Comparison of ENCODE assay signal across 18 cellular contexts in genomic region chr10:117425908-117426566, GRCh38.
DNase-seq lines count a peak whose midpoint lies in the region; ATAC-seq and TF ChIP-seq lines count a peak whose summit lies in the region.
"Had no signal": no experiment of that assay in that cellular context is flagged by ENCODE, and none has a peak within 500 bp of the region (broad histone marks: within the 10 kb centered on the region; RNA-seq: fewer than 3 reads in every experiment).

No MANE protein-coding gene starts in this region.

- ATAC-seq in GM18873 (IDR thresholded peaks at IDR 0.05; ENCODE audit: low FRiP score, unreplicated experiment) (peak; percentile 79), GM21529 (IDR thresholded peaks at IDR 0.05; ENCODE audit: unreplicated experiment) (peak; percentile 81), HG03139 (IDR thresholded peaks at IDR 0.05; ENCODE audit: unreplicated experiment) (peak; percentile 91)
- no peak for ATAC-seq in stimulated activated naive CD8-positive, alpha-beta T cell treated with anti-CD3 and anti-CD28 coated beads, Interleukin-15, Interleukin-2, amounts not matched to agents 100 U/mL and 50 U/mL, for 24 hours
- ATAC-seq: activated naive CD8-positive, alpha-beta T cell treated with anti-CD3 and anti-CD28 coated beads, Interleukin-2, amount 50 U/mL, for 24 hours had no signal

- TF ChIP-seq CTCF in RWPE1 (conservative IDR thresholded peaks at IDR 0.05; ENCODE audit: low read depth) = no peak

- TF ChIP-seq POLR2A in erythroblast (IDR thresholded peaks at IDR 0.05; ENCODE audit: low read length) = no peak

- POLR2A ChIA-PET in RWPE1 (lab: Yijun Ruan, JAX; ENCODE audit: low non-redundant PET) = no interaction called here

- H3K27ac ChIP-seq in RWPE1 = no peak overlapping the region
- H3K27ac ChIP-seq: HL-60, prostate gland had no signal

- CTCF ChIA-PET in RWPE1 (lab: Yijun Ruan, JAX) = interaction anchor here (0.7 to 1.5 kb wide), 2 partner anchors 16 to 817 kb away, joined by 3 to 6 read pairs; no protein-coding TSS in a partner anchor

- DNase-seq in erythroblast (lab: John Stamatoyannopoulos, UW) (peak; percentile 8 to 29), hypothalamus (lab: John Stamatoyannopoulos, UW) (no peak), RWPE1 (ENCODE audit: low spot score) (no peak), NOMO-1 treated with dmso at 0.1 percent for 144 hours (lab: John Stamatoyannopoulos, UW; ENCODE audit: unreplicated experiment) (no peak)
- no peak for DNase-seq in stimulated activated naive CD8-positive, alpha-beta T cell treated with anti-CD3 and anti-CD28 coated beads, Interleukin-15, Interleukin-2, amounts not matched to agents 100 U/mL and 50 U/mL, for 24 hours
- DNase-seq: activated CD8-positive, alpha-beta memory T cell treated with anti-CD3 and anti-CD28 coated beads for 24 hours; activated naive CD8-positive, alpha-beta T cell treated with anti-CD3 and anti-CD28 coated beads, Interleukin-2, amount 50 U/mL, for 24 hours; C1 segment of cervical spinal cord; GF-D8; midbrain; MM.1S; NCI-H2171 treated with DMSO at 0.1 percent for 48 hours; stimulated activated naive CD4-positive, alpha-beta T cell treated with Interleukin-2 at 50 U/mL for 16 hours had no signal

Comparison
In these comparisons a context has a peak if more than half of its experiments do, and no peak if none do; other contexts are left out.
1. DNase-seq: peak in erythroblast (2 of 2); none in hypothalamus (0 of 51), stimulated activated naive CD8-positive, alpha-beta T cell treated with anti-CD3 and anti-CD28 coated beads, Interleukin-15, Interleukin-2, amounts not matched to agents 100 U/mL and 50 U/mL, for 24 hours (single experiment), RWPE1 (single experiment) and NOMO-1 treated with dmso at 0.1 percent for 144 hours (single experiment).